In genomic region chr14:92877757-92878431, GRCh38 we compare ENCODE assay signal across 13 cellular contexts. TPM values are rescaled to one million over a fixed set of nuclear protein-coding genes. Genes with fewer than 3 reads are reported as not detected.
DNase-seq lines count a peak whose midpoint lies in the region; ATAC-seq lines count a peak whose summit lies in the region.
"Had no signal": no experiment of that assay in that cellular context is flagged by ENCODE, and none has a peak within 500 bp of the region (broad histone marks: within the 10 kb centered on the region; RNA-seq: fewer than 3 reads in every experiment).

No MANE protein-coding gene starts in this region.

- no peaks in the 10 kb centered on the region for H3K4me1 Mint-ChIP-seq in stimulated activated naive CD8-positive, alpha-beta T cell treated with anti-CD3 and anti-CD28 coated beads, Interleukin-15, amount 100 ng/mL, for 72 hours
- H3K4me1 Mint-ChIP-seq: activated B cell treated with CpG ODN at 0.5 μM for 24 hours; central memory CD8-positive, alpha-beta T cell had no signal

- H3K4me3 Mint-ChIP-seq in stimulated activated naive CD8-positive, alpha-beta T cell treated with anti-CD3 and anti-CD28 coated beads, Interleukin-15, amount 100 ng/mL, for 72 hours = no peak overlapping the region
- H3K4me3 Mint-ChIP-seq: activated B cell treated with CpG ODN at 0.5 μM for 24 hours; activated naive CD4-positive, alpha-beta T cell treated with anti-CD3 and anti-CD28 coated beads for 36 hours; central memory CD8-positive, alpha-beta T cell had no signal

- H3K27me3 Mint-ChIP-seq in stimulated activated naive CD8-positive, alpha-beta T cell treated with anti-CD3 and anti-CD28 coated beads, Interleukin-15, amount 100 ng/mL, for 72 hours = peaks cover 60% of the 10 kb centered on the region

- no peak overlapping the region for H3K27ac Mint-ChIP-seq in stimulated activated naive CD8-positive, alpha-beta T cell treated with anti-CD3 and anti-CD28 coated beads, Interleukin-15, amount 100 ng/mL, for 72 hours
- H3K27ac Mint-ChIP-seq: activated B cell treated with CpG ODN at 0.5 μM for 24 hours had no signal

- ATAC-seq in HG03342 (IDR thresholded peaks at IDR 0.05; ENCODE audit: unreplicated experiment) = no peak
- no peak for ATAC-seq in stimulated activated naive CD8-positive, alpha-beta T cell treated with anti-CD3 and anti-CD28 coated beads, Interleukin-15, amount 100 ng/mL, for 72 hours

- DNase-seq in HuH-7 (ENCODE audit: low spot score) (peak; percentile 19), dermis blood vessel endothelial cell (peak; percentile 79), iPS-NIHi11 (ENCODE audit: low spot score) (peak; percentile 63), pulmonary artery endothelial cell (ENCODE audit: low read depth, low spot score) (peak; percentile 17), NAMALWA (ENCODE audit: low spot score) (no peak), dedifferentiated amniotic fluid mesenchymal stem cell (ENCODE audit: extremely low spot score) (no peak)
- DNase-seq in stimulated activated naive CD8-positive, alpha-beta T cell treated with anti-CD3 and anti-CD28 coated beads, Interleukin-15, amount 100 ng/mL, for 72 hours = no peak
- DNase-seq: activated B cell treated with CpG ODN at 0.5 μM for 24 hours; activated naive CD4-positive, alpha-beta T cell treated with anti-CD3 and anti-CD28 coated beads for 36 hours; erythroblast had no signal

- H3K9me3 Mint-ChIP-seq in stimulated activated naive CD8-positive, alpha-beta T cell treated with anti-CD3 and anti-CD28 coated beads, Interleukin-15, amount 100 ng/mL, for 72 hours = no peaks in the 10 kb centered on the region
- H3K9me3 Mint-ChIP-seq: activated B cell treated with CpG ODN at 0.5 μM for 24 hours; activated naive CD4-positive, alpha-beta T cell treated with anti-CD3 and anti-CD28 coated beads for 36 hours; central memory CD8-positive, alpha-beta T cell had no signal

RNA-seq across cellular contexts. Expression of gene CHGA, which starts 45.1 kb away (rescaled TPM):
- total RNA-seq in dermis blood vessel endothelial cell (under 0.01 and 0.09 TPM in 2 replicates), pulmonary artery endothelial cell (not detected in 2 replicates)
- total RNA-seq: activated B cell treated with CpG ODN at 0.5 μM for 24 hours; activated naive CD4-positive, alpha-beta T cell treated with anti-CD3 and anti-CD28 coated beads for 36 hours; mononuclear cell had no signal

Comparison
In these comparisons a context has a peak if more than half of its experiments do, and no peak if none do; other contexts are left out.
1. DNase-seq: peak in HuH-7 (single experiment), dermis blood vessel endothelial cell (single experiment), iPS-NIHi11 (single experiment) and pulmonary artery endothelial cell (single experiment); none in NAMALWA (single experiment), dedifferentiated amniotic fluid mesenchymal stem cell (single experiment) and stimulated activated naive CD8-positive, alpha-beta T cell treated with anti-CD3 and anti-CD28 coated beads, Interleukin-15, amount 100 ng/mL, for 72 hours (0 of 2).